1 cellular context compared by ENCODE assay signal in the genomic region with DNA sequence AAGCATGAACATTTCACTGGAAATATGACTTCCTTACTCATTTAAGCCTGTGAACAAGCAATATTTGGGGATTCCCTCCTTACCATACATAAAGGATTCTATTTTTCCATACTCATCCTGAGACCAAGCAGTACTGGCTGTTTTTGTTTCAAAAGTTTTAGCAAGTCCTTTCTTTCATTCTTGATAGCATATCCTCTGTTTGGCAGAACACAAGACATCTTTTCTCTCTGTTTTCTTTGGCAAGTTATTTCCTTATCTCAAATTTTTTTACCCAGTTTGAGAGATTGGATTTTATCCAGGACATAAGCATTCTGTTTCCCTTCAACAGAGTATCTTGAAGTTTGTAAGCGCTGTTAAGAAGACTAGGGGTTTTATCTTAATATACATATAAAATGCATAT.
TF ChIP-seq lines count a peak whose summit lies in the region.

No MANE protein-coding gene starts in this region.

TF ChIP-seq in SK-N-SH, 30 proteins besides CTCF, POLR2A, EP300 and RAD21 (continued from another document):
- TF ChIP-seq, protein P1, sequence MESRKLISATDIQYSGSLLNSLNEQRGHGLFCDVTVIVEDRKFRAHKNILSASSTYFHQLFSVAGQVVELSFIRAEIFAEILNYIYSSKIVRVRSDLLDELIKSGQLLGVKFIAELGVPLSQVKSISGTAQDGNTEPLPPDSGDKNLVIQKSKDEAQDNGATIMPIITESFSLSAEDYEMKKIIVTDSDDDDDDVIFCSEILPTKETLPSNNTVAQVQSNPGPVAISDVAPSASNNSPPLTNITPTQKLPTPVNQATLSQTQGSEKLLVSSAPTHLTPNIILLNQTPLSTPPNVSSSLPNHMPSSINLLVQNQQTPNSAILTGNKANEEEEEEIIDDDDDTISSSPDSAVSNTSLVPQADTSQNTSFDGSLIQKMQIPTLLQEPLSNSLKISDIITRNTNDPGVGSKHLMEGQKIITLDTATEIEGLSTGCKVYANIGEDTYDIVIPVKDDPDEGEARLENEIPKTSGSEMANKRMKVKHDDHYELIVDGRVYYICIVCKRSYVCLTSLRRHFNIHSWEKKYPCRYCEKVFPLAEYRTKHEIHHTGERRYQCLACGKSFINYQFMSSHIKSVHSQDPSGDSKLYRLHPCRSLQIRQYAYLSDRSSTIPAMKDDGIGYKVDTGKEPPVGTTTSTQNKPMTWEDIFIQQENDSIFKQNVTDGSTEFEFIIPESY (IDR thresholded peaks at IDR 0.05; ENCODE audit: borderline replicate concordance, low read depth), result no peak
- TF ChIP-seq MEF2A (IDR thresholded peaks at IDR 0.05; ENCODE audit: borderline replicate concordance, low read depth), result no peak
- no peak for TF ChIP-seq RCOR1 (IDR thresholded peaks at IDR 0.05; ENCODE audit: low read length)
